In genomic region chr16:57782607-57783055, GRCh38 we compare ENCODE assay signal across 1 cellular context.
TF ChIP-seq lines count a peak whose summit lies in the region.
"Not testable (repeated sequence)": the region's sequence is repeated elsewhere in the genome, so short reads cannot be mapped to it uniquely, and the experiment has no call there.

No MANE protein-coding gene starts in this region.

TF ChIP-seq in HepG2, 621 proteins besides CTCF, POLR2A, EP300 and RAD21 (continued from another document and continues in another):
- TF ChIP-seq HOMEZ (CRISPR knock-in tag; IDR thresholded peaks at IDR 0.05; ENCODE audit: low read depth) (0 out of 2 replicates have a peak, but pooled peaks have one; percentile 32), REST (IDR thresholded peaks at IDR 0.05; ENCODE audit: borderline replicate concordance in 1 of 2, low read depth in 1 of 2, low read length in 2 of 2) (peak in 1 of 2 experiments; percentile 62; a peak in 2 of 4 replicates), MAZ (CRISPR knock-in tag; IDR thresholded peaks at IDR 0.05; ENCODE audit: low read depth) (0 out of 2 replicates have a peak, but pooled peaks have one; percentile 42), ELF3 (CRISPR knock-in tag; IDR thresholded peaks at IDR 0.05) (peak; percentile 70), TFDP1 (CRISPR knock-in tag; IDR thresholded peaks at IDR 0.05; ENCODE audit: borderline replicate concordance) (peak; percentile 24; the same call in 1 of the 2 replicates), ZNF644 (CRISPR knock-in tag; IDR thresholded peaks at IDR 0.05; ENCODE audit: low read depth) (peak; percentile 59; the same call in 1 of the 2 replicates), PPARG (CRISPR knock-in tag; conservative IDR thresholded peaks at IDR 0.05) (peak; percentile 37; the same call in 1 of the 2 replicates), ZNF281 (CRISPR knock-in tag; IDR thresholded peaks at IDR 0.05; ENCODE audit: borderline replicate concordance) (peak; percentile 9; the same call in 1 of the 2 replicates), ZFP91 (CRISPR knock-in tag; IDR thresholded peaks at IDR 0.05; ENCODE audit: borderline replicate concordance) (0 out of 2 replicates have a peak, but pooled peaks have one; percentile 8), PRDM10 (CRISPR knock-in tag; IDR thresholded peaks at IDR 0.05; ENCODE audit: low read depth) (0 out of 2 replicates have a peak, but pooled peaks have one; percentile 39), ARNTL (CRISPR knock-in tag; IDR thresholded peaks at IDR 0.05) (peak; percentile 8; the same call in 1 of the 2 replicates), SP1 (CRISPR knock-in tag; IDR thresholded peaks at IDR 0.05) (0 out of 2 replicates have a peak, but pooled peaks have one; percentile 12), TEAD2 (CRISPR knock-in tag; IDR thresholded peaks at IDR 0.05) (0 out of 2 replicates have a peak, but pooled peaks have one; percentile 70), BRD4 (CRISPR knock-in tag; IDR thresholded peaks at IDR 0.05) (0 out of 2 replicates have a peak, but pooled peaks have one; percentile 30), FOXJ3 (CRISPR knock-in tag; IDR thresholded peaks at IDR 0.05; ENCODE audit: borderline replicate concordance) (peak; percentile 91), ZNF766 (CRISPR knock-in tag; IDR thresholded peaks at IDR 0.05; ENCODE audit: borderline replicate concordance) (peak; percentile 85), ZHX1 (CRISPR knock-in tag; IDR thresholded peaks at IDR 0.05; ENCODE audit: low read depth) (peak; percentile 76; the same call in 1 of the 2 replicates), SALL1 (CRISPR knock-in tag; IDR thresholded peaks at IDR 0.05) (peak; percentile 93), ZNF225 (CRISPR knock-in tag; IDR thresholded peaks at IDR 0.05) (0 out of 2 replicates have a peak, but pooled peaks have one; percentile 43), ZNF12 (CRISPR knock-in tag; IDR thresholded peaks at IDR 0.05) (peak; percentile 32; the same call in 1 of the 2 replicates), MIXL1 (CRISPR knock-in tag; IDR thresholded peaks at IDR 0.05) (peak; percentile 65), SAP130 (CRISPR knock-in tag; IDR thresholded peaks at IDR 0.05; ENCODE audit: low read depth) (peak; percentile 72; the same call in 1 of the 2 replicates), TCF7 (IDR thresholded peaks at IDR 0.05; ENCODE audit: low read depth) (peak; percentile 53; the same call in 1 of the 2 replicates), TBP (CRISPR knock-in tag; IDR thresholded peaks at IDR 0.05) (0 out of 2 replicates have a peak, but pooled peaks have one; percentile 18), RARA (CRISPR knock-in tag; IDR thresholded peaks at IDR 0.05) (peak; percentile 86), FOXA1 (CRISPR knock-in tag; IDR thresholded peaks at IDR 0.05) (peak; percentile 38; the same call in 1 of the 2 replicates), ZSCAN29 (CRISPR knock-in tag; conservative IDR thresholded peaks at IDR 0.05) (0 out of 2 replicates have a peak, but pooled peaks have one; percentile 66), HIC2 (CRISPR knock-in tag; IDR thresholded peaks at IDR 0.05; ENCODE audit: low read depth) (peak; percentile 75), FOXO1 (CRISPR knock-in tag; IDR thresholded peaks at IDR 0.05) (peak; percentile 96), STAG1 (CRISPR knock-in tag; IDR thresholded peaks at IDR 0.05) (peak; percentile 20; the same call in 1 of the 2 replicates), ZNF460 (CRISPR knock-in tag; IDR thresholded peaks at IDR 0.05; ENCODE audit: borderline replicate concordance) (peak; percentile 85; the same call in 1 of the 2 replicates), ZNF772 (CRISPR knock-in tag; IDR thresholded peaks at IDR 0.05) (0 out of 2 replicates have a peak, but pooled peaks have one; percentile 27), SOX6 (CRISPR knock-in tag; IDR thresholded peaks at IDR 0.05) (peak; percentile 98), ZNF567 (CRISPR knock-in tag; IDR thresholded peaks at IDR 0.05; ENCODE audit: borderline replicate concordance) (0 out of 2 replicates have a peak, but pooled peaks have one; percentile 8), MED1 (CRISPR knock-in tag; IDR thresholded peaks at IDR 0.05) (peak; percentile 87), NR1H2 (CRISPR knock-in tag; IDR thresholded peaks at IDR 0.05; ENCODE audit: borderline replicate concordance, low read depth) (peak; percentile 62; the same call in 1 of the 2 replicates), KLF6 (CRISPR knock-in tag; IDR thresholded peaks at IDR 0.05) (0 out of 2 replicates have a peak, but pooled peaks have one; percentile 43)
- not testable (repeated sequence) for TF ChIP-seq MAZ (IDR thresholded peaks at IDR 0.05; ENCODE audit: borderline replicate concordance, low read depth, low read length); SP1 (IDR thresholded peaks at IDR 0.05); FOXA1 (IDR thresholded peaks at IDR 0.05); SOX6 (IDR thresholded peaks at IDR 0.05)
